ENCODE assay signal across 8 cellular contexts in the genomic region with DNA sequence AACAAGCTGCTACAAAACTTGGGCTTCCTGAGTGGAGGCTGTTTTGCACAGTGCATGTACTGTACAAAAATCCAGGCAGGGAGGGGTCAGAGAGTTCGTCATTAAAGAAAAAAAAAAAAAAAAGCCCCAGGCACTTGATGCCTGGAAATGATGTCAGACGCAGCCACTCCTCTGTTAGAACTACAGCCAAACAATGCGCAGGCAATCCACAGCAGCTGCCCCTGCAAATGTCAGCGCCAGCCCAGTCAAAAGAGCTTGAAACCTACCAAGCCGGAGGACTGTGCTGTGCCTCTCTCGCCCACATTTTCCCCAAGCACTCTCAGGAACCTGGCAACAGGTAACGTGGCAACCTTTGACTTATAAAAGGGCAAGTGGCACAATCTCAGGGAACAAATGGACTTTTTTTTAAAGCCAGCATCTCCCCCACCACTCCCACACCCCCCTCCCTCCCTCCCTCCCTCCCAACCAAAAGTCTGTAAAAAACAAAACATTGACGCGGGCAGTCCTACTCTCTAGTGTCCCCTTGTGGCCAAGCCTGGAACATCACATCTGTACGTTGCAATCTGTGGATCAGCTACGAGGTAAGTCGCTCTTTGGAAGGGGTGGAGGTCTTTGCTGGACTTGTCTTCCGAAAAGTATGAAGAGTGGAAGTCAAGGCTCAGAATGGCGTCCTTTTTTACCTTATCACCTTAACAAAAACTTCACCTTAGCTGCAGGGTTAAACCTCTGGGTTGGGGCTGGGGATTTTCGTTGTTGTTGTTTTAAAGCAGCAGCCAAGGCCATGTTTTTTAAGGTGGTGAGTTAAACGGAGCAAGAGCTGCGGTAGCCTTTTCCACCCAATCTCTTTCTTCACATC.
DNase-seq lines count a peak whose midpoint lies in the region; ATAC-seq, FAIRE-seq and TF ChIP-seq lines count a peak whose summit lies in the region.

No MANE protein-coding gene starts in this region.

- H3K4me1 Mint-ChIP-seq in T-cell: peaks cover 45 to 67% (median 56%) of the 10 kb centered on the region in 3 donors

- H3K36me3 ChIP-seq in left ventricle myocardium inferior: no peaks in the 10 kb centered on the region
- peaks cover 0 to 7% of the 10 kb centered on the region in 2 donors for H3K36me3 ChIP-seq in psoas muscle (ENCODE audit: insufficient read depth in 1 of 2, low read depth in 1 of 2)

- ATAC-seq in HG02840 (IDR thresholded peaks at IDR 0.05; ENCODE audit: low FRiP score, unreplicated experiment) (peak; percentile 62), T-cell (replicated peaks in 1 of 4) (peak; percentile 85 to 89 (median 86)), psoas muscle (peak; percentile 73 to 84 (median 75))

- WGBS in psoas muscle, 3 donors: 0 to 2% (median 1%) methylated on average over 17 of the region's 17 CpGs

- DNase-seq in GM13976 (ENCODE audit: low spot score): peak; percentile 73
- DNase-seq in NCI-H1436 (lab: John Stamatoyannopoulos, UW): peak; percentile 87
- peak; percentile 76 to 94 (median 88) for DNase-seq in T-cell
- DNase-seq in amniotic epithelial cell (ENCODE audit: low read depth): peak; percentile 97
- DNase-seq in left ventricle myocardium inferior: peak; percentile 80
- DNase-seq in psoas muscle: peak; percentile 79 to 84
- DNase-seq in urothelium cell line (ENCODE audit: low spot score): peak; percentile 98

- H3K27me3 ChIP-seq in left ventricle myocardium inferior (ENCODE audit: low read depth) (no peaks in the 10 kb centered on the region), psoas muscle (ENCODE audit: insufficient read depth in 3 of 3, low read length in 2 of 3) (no peaks in the 10 kb centered on the region)

- H3K27ac ChIP-seq in left ventricle myocardium inferior (replicated peaks): peak overlapping the region; percentile 99
- peak overlapping the region; percentile 94 for H3K27ac ChIP-seq in psoas muscle

- TF ChIP-seq CTCF in GM13976 (IDR thresholded peaks at IDR 0.05; ENCODE audit: borderline replicate concordance, control extremely low read depth, extremely low read depth, insufficient read depth, missing control alignments) (peak; percentile 85), left ventricle myocardium inferior (IDR thresholded peaks at IDR 0.05; ENCODE audit: borderline replicate concordance) (peak; percentile 87), psoas muscle (IDR thresholded peaks at IDR 0.05) (peak; percentile 86)

- intact Hi-C loops in left ventricle myocardium inferior (cut with micrococcal nuclease) (loop anchor here (5.0 kb wide), 2 partner anchors 73 to 137 kb away; no protein-coding TSS in a partner anchor), psoas muscle (cut with DNase I) (loop anchor here (2.0 to 5.0 kb wide), 5 partner anchors 67 to 147 kb away; no protein-coding TSS in a partner anchor)

- peak overlapping the region; percentile 98 to 99 for H3K27ac Mint-ChIP-seq in T-cell

- H3K36me3 Mint-ChIP-seq in T-cell: peaks cover 15% of the 10 kb centered on the region

- H3K4me3 ChIP-seq in left ventricle myocardium inferior: peak overlapping the region; percentile 64
- peak overlapping the region; percentile 69 for H3K4me3 ChIP-seq in psoas muscle

- no peaks in the 10 kb centered on the region for H3K9me3 ChIP-seq in left ventricle myocardium inferior (replicated peaks)
- H3K9me3 ChIP-seq in psoas muscle: no peaks in the 10 kb centered on the region

- in situ Hi-C loops in GM13976 (cut with MboI; ENCODE audit: low sequenced_read_pairs, unreplicated experiment): loop anchor here (10.0 to 25.0 kb wide), 3 partner anchors 139 to 607 kb away; partner anchors contain the start of gene TGIF1

- CTCF ChIA-PET in T-cell (lab: Charles Lee): interaction anchor here (0.6 to 3.4 kb wide), 47 partner anchors 9 to 1701 kb away, joined by 3 to 36 read pairs (median 4); partner anchors contain the start of genes MYL12A (in 1 of the 2) and MYL12B (in 1 of the 2)

- POLR2A ChIA-PET in T-cell (lab: Charles Lee): interaction anchor here (0.5 to 2.8 kb wide), 18 partner anchors 9 to 636 kb away, joined by 3 to 28 read pairs (median 4); no protein-coding TSS in a partner anchor

- peak; percentile 95 for FAIRE-seq in urothelium cell line (lab: Jason Lieb, UNC)

- H3K27me3 Mint-ChIP-seq in T-cell: no peaks in the 10 kb centered on the region

- no peaks in the 10 kb centered on the region for H3K9me3 Mint-ChIP-seq in T-cell

- H3K4me1 ChIP-seq in left ventricle myocardium inferior: peaks cover 54% of the 10 kb centered on the region
- peaks cover 32% of the 10 kb centered on the region for H3K4me1 ChIP-seq in psoas muscle

- H3K4me3 Mint-ChIP-seq in T-cell: peak overlapping the region; percentile 87 to 95 (median 91)

Comparison
In these comparisons a context has a peak if more than half of its experiments do, and no peak if none do; other contexts are left out.
1. Peak in every context shown above with its lines: DNase-seq, ATAC-seq, H3K4me3 ChIP-seq and H3K27ac ChIP-seq.